ENCODE assay signal across 8 cellular contexts in genomic region chr17:36600936-36601302, GRCh38. TPM values are rescaled to one million over a fixed set of nuclear protein-coding genes. Genes with fewer than 3 reads are reported as not detected.
DNase-seq lines count a peak whose midpoint lies in the region; ATAC-seq and TF ChIP-seq lines count a peak whose summit lies in the region.

No MANE protein-coding gene starts in this region.

- peak; percentile 4 for ATAC-seq in GM19351 (IDR thresholded peaks at IDR 0.05; ENCODE audit: unreplicated experiment)
- ATAC-seq in memory B cell (ENCODE audit: low read depth), result peak; percentile 16
- no peak for ATAC-seq in GM19452 (IDR thresholded peaks at IDR 0.05; ENCODE audit: unreplicated experiment)
- ATAC-seq in HG02884 (IDR thresholded peaks at IDR 0.05; ENCODE audit: unreplicated experiment), result no peak

- TF ChIP-seq CTCF in LNCaP clone FGC (IDR thresholded peaks at IDR 0.05; ENCODE audit: control insufficient read depth, extremely low read depth, insufficient read depth), result 0 out of 2 replicates have a peak, but pooled peaks have one; percentile 2
- no peak for TF ChIP-seq CTCF in cardiac fibroblast (IDR thresholded peaks at IDR 0.05; ENCODE audit: low read depth, low read length)

- no peaks in the 10 kb centered on the region for H3K27me3 Mint-ChIP-seq in memory B cell

- WGBS in urinary bladder, result 13% methylated on average over 10 of the region's 10 CpGs

- peak overlapping the region; percentile 91 for H3K4me3 Mint-ChIP-seq in memory B cell

- H3K27ac ChIP-seq in urinary bladder (ENCODE audit: low read depth), result peak overlapping the region; percentile 64

- H3K27ac Mint-ChIP-seq in memory B cell, result peak overlapping the region; percentile 68

- H3K4me1 Mint-ChIP-seq in memory B cell, result peaks cover 28% of the 10 kb centered on the region

- peaks cover 5% of the 10 kb centered on the region for H3K36me3 Mint-ChIP-seq in memory B cell

- DNase-seq in LNCaP clone FGC (ENCODE audit: low read depth), result no peak
- DNase-seq in cardiac fibroblast (ENCODE audit: low read depth in 2 of 2), result no peak
- DNase-seq in memory B cell (ENCODE audit: low spot score in 2 of 2), result no peak
- no peak for DNase-seq in NCI-H1417 treated with DMSO at 0.1 percent for 48 hours (lab: John Stamatoyannopoulos, UW)

- no peaks in the 10 kb centered on the region for H3K4me1 ChIP-seq in urinary bladder (ENCODE audit: insufficient read depth)

- H3K9me3 Mint-ChIP-seq in memory B cell, result no peaks in the 10 kb centered on the region

- H3K4me3 ChIP-seq in LNCaP clone FGC (ENCODE audit: low read depth, low read length) (peak overlapping the region; percentile 92), cardiac fibroblast (replicated peaks in 1 of 2; ENCODE audit: low read depth in 2 of 2, low read length in 2 of 2) (peak overlapping the region; percentile 96 to 98), urinary bladder (ENCODE audit: low read depth, low read length) (peak overlapping the region; percentile 69)

- no peaks in the 10 kb centered on the region for H3K36me3 ChIP-seq in urinary bladder (ENCODE audit: insufficient read depth)

RNA-seq across cellular contexts. Expression of gene MRM1, which starts 0.5 kb away (rescaled TPM):
- total RNA-seq in urinary bladder, result 3.0 TPM
- 7.9 TPM for polyA plus RNA-seq in urinary bladder

RNA-seq across cellular contexts. Expression of gene DHRS11, which starts 9.2 kb away (rescaled TPM):
- 3.2 TPM for total RNA-seq in urinary bladder
- 9.4 TPM for polyA plus RNA-seq in urinary bladder

RNA-seq across cellular contexts. Expression of gene GGNBP2, which starts 56.2 kb away (rescaled TPM):
- total RNA-seq in urinary bladder, result 86.5 TPM
- 46.4 TPM for polyA plus RNA-seq in urinary bladder

Comparison
In these comparisons a context has a peak if more than half of its experiments do, and no peak if none do; other contexts are left out.
1. ATAC-seq: peak in GM19351 (single experiment) and memory B cell (single experiment); none in GM19452 (single experiment) and HG02884 (single experiment).
2. Peak in every context shown above with its lines, with median percentiles within 50 percentile points of each other: H3K4me3 ChIP-seq.